22 cellular contexts compared by ENCODE assay signal in the genomic region with DNA sequence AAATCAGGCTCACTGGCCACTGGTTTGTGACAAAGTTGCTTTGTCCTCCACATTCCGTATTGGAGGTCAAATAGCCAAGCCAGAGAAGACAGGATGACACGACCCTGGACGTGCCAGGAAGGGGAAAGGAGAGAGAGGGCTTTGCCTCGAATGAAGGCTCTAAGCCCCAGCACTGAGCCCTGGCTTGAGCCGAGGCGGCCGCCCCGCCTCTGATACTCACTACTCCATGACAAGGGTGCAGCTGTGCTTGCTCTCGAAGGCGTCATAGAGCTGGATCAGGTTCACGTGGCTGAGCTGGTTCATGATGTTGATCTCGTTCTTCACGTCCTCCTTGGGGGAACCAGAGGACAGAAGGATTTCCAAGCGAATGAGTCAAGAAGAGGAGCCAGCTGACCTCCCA. TPM values are rescaled to one million over a fixed set of nuclear protein-coding genes. Genes with fewer than 3 reads are reported as not detected.
"Had no signal": no experiment of that assay in that cellular context is flagged by ENCODE, and none has a peak within 500 bp of the region (broad histone marks: within the 10 kb centered on the region; RNA-seq: fewer than 3 reads in every experiment).

No MANE protein-coding gene starts in this region.

- H3K9me3 ChIP-seq: breast epithelium, neutrophil, pancreas, thyroid gland had no signal

- DNase-seq: activated CD4-positive, CD25-positive, alpha-beta regulatory T cell treated with anti-CD3 and anti-CD28 coated beads, Interleukin-2, amount 50 U/mL, for 72 hours; activated CD8-positive, alpha-beta memory T cell treated with anti-CD3 and anti-CD28 coated beads, Interleukin-2, amount 50 U/mL, for 4 hours; activated effector memory CD4-positive, alpha-beta T cell treated with Interleukin-2 at 50 U/mL for 16 hours; activated naive CD4-positive, alpha-beta T cell treated with anti-CD3 and anti-CD28 coated beads for 36 hours; activated naive CD8-positive, alpha-beta T cell treated with anti-CD3 and anti-CD28 coated beads, Interleukin-2, amount 10 ng/mL, durations not matched to agents 7 days and 5 days; activated T-cell treated with anti-CD3 and anti-CD28 coated beads, Interleukin-2, amount 50 U/mL, for 4 hours; amniotic stem cell; cerebellar nuclear complex; cortex of kidney; endodermal cell; pancreas; SK-N-SH; stimulated activated CD4-positive, alpha-beta T cell treated with anti-CD3 and anti-CD28 coated beads, Interleukin-2, amount 100 ng/mL, for 48 hours; stimulated activated naive CD4-positive, alpha-beta T cell; T-helper 2 cell; thyroid gland had no signal

- ATAC-seq: activated T-cell treated with anti-CD3 and anti-CD28 coated beads, Interleukin-2, amount 50 U/mL, for 4 hours; pancreas; sciatic nerve had no signal

- H3K36me3 ChIP-seq: breast epithelium, neutrophil, pancreas, thyroid gland had no signal

- H3K4me1 ChIP-seq: breast epithelium, pancreas, thyroid gland had no signal

- H3K27me3 ChIP-seq: breast epithelium, neutrophil, pancreas, thyroid gland had no signal

- H3K27ac ChIP-seq: breast epithelium, neutrophil, pancreas, thyroid gland, VCaP had no signal

- H3K4me3 ChIP-seq: breast epithelium, pancreas, smooth muscle cell, thyroid gland had no signal

RNA-seq across cellular contexts. Expression of gene MYLK3, which starts 19.3 kb away (rescaled TPM):
- total RNA-seq: kidney epithelial cell had no signal
